Comparison of ENCODE assay signal across 12 cellular contexts in the genomic region with DNA sequence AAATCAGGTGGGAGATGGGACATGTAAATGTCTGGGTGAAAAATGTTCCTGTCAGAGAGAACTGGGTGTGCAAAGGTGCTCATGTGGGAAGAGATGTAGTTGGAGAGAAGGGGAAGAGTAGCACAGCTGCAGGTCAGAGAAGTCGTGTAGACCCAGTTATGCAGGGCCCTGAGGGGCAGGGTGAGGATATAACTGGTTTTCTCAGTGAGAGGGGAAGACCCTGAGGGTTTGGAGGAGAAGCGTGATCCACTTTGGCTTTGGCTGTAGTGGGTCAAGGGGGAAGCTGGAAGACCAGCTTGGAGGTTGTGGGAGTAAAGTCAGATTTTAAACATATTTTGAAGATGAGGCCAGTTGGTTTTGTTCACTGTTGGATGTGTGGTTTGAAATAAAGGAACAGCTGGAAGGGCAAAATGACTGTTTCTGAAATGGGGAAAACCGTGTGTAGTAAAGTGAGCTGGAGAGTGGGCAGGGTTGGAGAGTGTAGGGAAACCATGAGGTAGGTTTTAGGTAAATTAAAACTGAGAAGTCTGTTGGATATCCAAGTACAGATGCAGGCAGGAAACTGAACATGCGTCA.
"Had no signal": no experiment of that assay in that cellular context is flagged by ENCODE, and none has a peak within 500 bp of the region (broad histone marks: within the 10 kb centered on the region; RNA-seq: fewer than 3 reads in every experiment).

No MANE protein-coding gene starts in this region.

- H3K4me3 ChIP-seq: lung had no signal

- H3K4me3 Mint-ChIP-seq: activated B cell treated with CpG ODN at 0.5 μM for 24 hours; T-helper 1 cell treated with Interleukin-12 subunit alpha and Interleukin-12 subunit beta and Interleukin-4 antibody, amounts not matched to agents 30 μg/mL and 1 μg/mL, for 36 hours had no signal

- H3K4me1 Mint-ChIP-seq: activated B cell treated with CpG ODN at 0.5 μM for 24 hours had no signal

- H3K9me3 Mint-ChIP-seq: activated B cell treated with CpG ODN at 0.5 μM for 24 hours; T-helper 1 cell treated with Interleukin-12 subunit alpha and Interleukin-12 subunit beta and Interleukin-4 antibody, amounts not matched to agents 30 μg/mL and 1 μg/mL, for 36 hours had no signal

- H3K27me3 Mint-ChIP-seq: activated B cell treated with CpG ODN at 0.5 μM for 24 hours had no signal

- ATAC-seq: left cardiac atrium, sciatic nerve, SK-N-SH treated with all-trans-retinoic acid at 6 μM for 48 hours had no signal

- H3K27ac Mint-ChIP-seq: activated B cell treated with CpG ODN at 0.5 μM for 24 hours; T-helper 1 cell treated with Interleukin-12 subunit alpha and Interleukin-12 subunit beta and Interleukin-4 antibody, amounts not matched to agents 30 μg/mL and 1 μg/mL, for 36 hours had no signal

- DNase-seq: activated B cell treated with CpG ODN at 0.5 μM for 24 hours; activated CD4-positive, alpha-beta T cell treated with anti-CD3 and anti-CD28 coated beads, Interleukin-2, amount 50 U/mL, for 1 hour; activated gamma-delta T cell treated with Interleukin-2 at 50 U/mL for 16 hours; activated T-cell treated with anti-CD3 and anti-CD28 coated beads, Interleukin-2, amount 50 U/mL, for 48 hours; glutamatergic neuron; left cardiac atrium; stimulated activated CD4-positive, alpha-beta T cell treated with anti-CD3 and anti-CD28 coated beads, Interleukin-2, amount 100 ng/mL, for 24 hours; stimulated activated naive CD4-positive, alpha-beta T cell had no signal
